ENCODE assay signal across 8 cellular contexts in genomic region chr1:62437273-62437945, GRCh38. TPM values are rescaled to one million over a fixed set of nuclear protein-coding genes. Genes with fewer than 3 reads are reported as not detected.
DNase-seq lines count a peak whose midpoint lies in the region; ATAC-seq and TF ChIP-seq lines count a peak whose summit lies in the region.

No MANE protein-coding gene starts in this region.

- BruUV-seq in A673 (replicated peaks; lab: Mats Ljungman, UMichigan), result no TSS peak

- H3K36me3 Mint-ChIP-seq in activated naive CD8-positive, alpha-beta T cell treated with anti-CD3 and anti-CD28 coated beads, Interleukin-2, amount 50 U/mL, for 24 hours (ENCODE audit: low read depth), result peaks cover 33% of the 10 kb centered on the region

- H3K27ac Mint-ChIP-seq in activated naive CD8-positive, alpha-beta T cell treated with anti-CD3 and anti-CD28 coated beads, Interleukin-2, amount 50 U/mL, for 24 hours, result peak overlapping the region; percentile 100

- ATAC-seq in GM19023 (IDR thresholded peaks at IDR 0.05; ENCODE audit: unreplicated experiment) (peak; percentile 1), right cardiac atrium (peak; percentile 4 to 7)
- ATAC-seq in activated naive CD8-positive, alpha-beta T cell treated with anti-CD3 and anti-CD28 coated beads, Interleukin-2, amount 50 U/mL, for 24 hours, result no peak

- peaks cover 3% of the 10 kb centered on the region for H3K9me3 Mint-ChIP-seq in activated naive CD8-positive, alpha-beta T cell treated with anti-CD3 and anti-CD28 coated beads, Interleukin-2, amount 50 U/mL, for 24 hours

- intact Hi-C loops in A673 (cut with micrococcal nuclease; ENCODE audit: unreplicated experiment), result loop anchor here (10.0 kb wide), 1 partner anchor 483 kb away; no protein-coding TSS in a partner anchor
- intact Hi-C loops in right cardiac atrium (cut with DNase I), result no loop called here

- H3K27me3 ChIP-seq in A673 (replicated peaks; ENCODE audit: insufficient read depth, low read depth, low read length, poor library complexity) (no peaks in the 10 kb centered on the region), right cardiac atrium (ENCODE audit: control insufficient read depth, insufficient read depth) (no peaks in the 10 kb centered on the region)

- peaks cover 26% of the 10 kb centered on the region for H3K4me1 ChIP-seq in A673 (ENCODE audit: insufficient read depth, low read length, poor library complexity, severe bottlenecking)
- peaks cover 3% of the 10 kb centered on the region for H3K4me1 ChIP-seq in right cardiac atrium (ENCODE audit: control insufficient read depth, insufficient read depth, low read length)

- CTCF ChIA-PET in A673 (lab: Charles Lee), result no interaction called here

- peaks cover 46% of the 10 kb centered on the region for H3K4me1 Mint-ChIP-seq in activated naive CD8-positive, alpha-beta T cell treated with anti-CD3 and anti-CD28 coated beads, Interleukin-2, amount 50 U/mL, for 24 hours

- POLR2A ChIA-PET in A673 (lab: Charles Lee; ENCODE audit: low non-redundant PET), result no interaction called here

- H3K4me3 Mint-ChIP-seq in activated naive CD8-positive, alpha-beta T cell treated with anti-CD3 and anti-CD28 coated beads, Interleukin-2, amount 50 U/mL, for 24 hours, result peak overlapping the region; percentile 90

- TF ChIP-seq CTCF in A673 (conservative IDR thresholded peaks at IDR 0.05; ENCODE audit: low read depth, low read length), result no peak
- TF ChIP-seq CTCF in retinal pigment epithelial cell (conservative IDR thresholded peaks at IDR 0.05; ENCODE audit: low read depth, low read length), result no peak

- H3K4me3 ChIP-seq in A673 (ENCODE audit: low read depth, low read length, poor library complexity, severe bottlenecking), result peak overlapping the region; percentile 93
- H3K4me3 ChIP-seq in right cardiac atrium (ENCODE audit: low read length), result peak overlapping the region; percentile 72
- peak overlapping the region; percentile 87 for H3K4me3 ChIP-seq in retinal pigment epithelial cell (ENCODE audit: low read length)

- no peaks in the 10 kb centered on the region for H3K27me3 Mint-ChIP-seq in activated naive CD8-positive, alpha-beta T cell treated with anti-CD3 and anti-CD28 coated beads, Interleukin-2, amount 50 U/mL, for 24 hours

- under 1% methylated on average over 68 of the region's 68 CpGs for WGBS in right cardiac atrium

- peak overlapping the region; percentile 100 for H3K27ac ChIP-seq in A673 (ENCODE audit: low read depth, low read length, poor library complexity, severe bottlenecking)
- peak overlapping the region; percentile 99 for H3K27ac ChIP-seq in right cardiac atrium (ENCODE audit: low read length)

- H3K36me3 ChIP-seq in A673 (ENCODE audit: insufficient read depth, low read length, poor library complexity, severe bottlenecking), result peaks cover 22% of the 10 kb centered on the region

- H3K9me3 ChIP-seq in A673 (ENCODE audit: low read depth, low read length, poor library complexity, severe bottlenecking), result no peaks in the 10 kb centered on the region
- H3K9me3 ChIP-seq in right cardiac atrium (ENCODE audit: control insufficient read depth, low read length), result no peaks in the 10 kb centered on the region

- peak; percentile 24 for DNase-seq in A673 (ENCODE audit: low spot score)
- DNase-seq in OCI-M1 (lab: John Stamatoyannopoulos, UW), result peak; percentile 52
- DNase-seq in activated naive CD8-positive, alpha-beta T cell treated with anti-CD3 and anti-CD28 coated beads, Interleukin-2, amount 50 U/mL, for 24 hours, result peak; percentile 40
- peak in 1 of 3 donors; percentile 74 for DNase-seq in right cardiac atrium
- DNase-seq in retinal pigment epithelial cell (ENCODE audit: low read depth), result no peak
- DNase-seq in T1000 (lab: John Stamatoyannopoulos, UW), result no peak
- no peak for DNase-seq in cortex of kidney (lab: John Stamatoyannopoulos, UW)

RNA-seq across cellular contexts. Expression of gene USP1, which starts 0.6 kb away (rescaled TPM):
- total RNA-seq in A673 (2021) (85.9 and 90.0 TPM in 2 replicates), right cardiac atrium (10 to 100 TPM; 16.7 to 17.8 (median 17.1) TPM)
- 7.3 TPM for polyA plus RNA-seq in right cardiac atrium

Comparison
In these comparisons a context has a peak if more than half of its experiments do, and no peak if none do; other contexts are left out.
1. DNase-seq: peak in A673 (single experiment), OCI-M1 (single experiment) and activated naive CD8-positive, alpha-beta T cell treated with anti-CD3 and anti-CD28 coated beads, Interleukin-2, amount 50 U/mL, for 24 hours (single experiment); none in retinal pigment epithelial cell (single experiment), T1000 (single experiment) and cortex of kidney (single experiment).
2. Peak in every context shown above with its lines, with median percentiles within 50 percentile points of each other: H3K4me3 ChIP-seq.